Comparison of ENCODE assay signal across 21 cellular contexts in genomic region chr14:49909016-49909415, GRCh38. TPM values are rescaled to one million over a fixed set of nuclear protein-coding genes. Genes with fewer than 3 reads are reported as not detected.
DNase-seq lines count a peak whose midpoint lies in the region; ATAC-seq, FAIRE-seq and TF ChIP-seq lines count a peak whose summit lies in the region.
"Had no signal": no experiment of that assay in that cellular context is flagged by ENCODE, and none has a peak within 500 bp of the region (broad histone marks: within the 10 kb centered on the region; RNA-seq: fewer than 3 reads in every experiment).

No MANE protein-coding gene starts in this region.

- H3K27me3 Mint-ChIP-seq in osteocyte (ENCODE audit: unreplicated experiment) = no peaks in the 10 kb centered on the region
- no peaks in the 10 kb centered on the region for H3K27me3 Mint-ChIP-seq in activated CD4-positive, alpha-beta memory T cell treated with anti-CD3 and anti-CD28 coated beads for 36 hours
- H3K27me3 Mint-ChIP-seq: CD4-positive, alpha-beta memory T cell had no signal

- no peaks in the 10 kb centered on the region for H3K79me2 ChIP-seq in endothelial cell of umbilical vein (ENCODE audit: control insufficient read depth, insufficient read depth, low read length)

- no peak overlapping the region for H3K4me3 ChIP-seq in endothelial cell of umbilical vein (replicated peaks in 1 of 3; ENCODE audit: insufficient read depth in 1 of 3, low read depth in 1 of 3, low read length in 3 of 3)
- H3K4me3 ChIP-seq: GM23338, K562, Peyer's patch had no signal

- H3K27ac ChIP-seq in RWPE1 (peak overlapping the region; percentile 98), endothelial cell of umbilical vein (ENCODE audit: insufficient read depth, low read depth, low read length) (peak overlapping the region; percentile 96)
- H3K27ac ChIP-seq: Peyer's patch had no signal

- H4K20me1 ChIP-seq in endothelial cell of umbilical vein (replicated peaks; ENCODE audit: control insufficient read depth, extremely low read depth, insufficient read depth, low read length) = no peaks in the 10 kb centered on the region

- H3K27me3 ChIP-seq in endothelial cell of umbilical vein (ENCODE audit: control insufficient read depth in 2 of 2, insufficient read depth in 2 of 2, low read length in 2 of 2) = no peaks in the 10 kb centered on the region
- H3K27me3 ChIP-seq: BE2C, Peyer's patch had no signal

- TF ChIP-seq CTCF in RWPE1 (conservative IDR thresholded peaks at IDR 0.05; ENCODE audit: low read depth) (no peak), endothelial cell of umbilical vein (IDR thresholded peaks at IDR 0.05; ENCODE audit: extremely low read depth in 1 of 2, insufficient read depth in 1 of 2, low read depth in 1 of 2, low read length in 2 of 2) (no peak), osteocyte (IDR thresholded peaks at IDR 0.05) (no peak)

- H3K4me2 ChIP-seq in endothelial cell of umbilical vein (ENCODE audit: insufficient read depth, low read length) = no peak overlapping the region
- H3K4me2 ChIP-seq: GM23338 had no signal

- no peaks in the 10 kb centered on the region for H3K36me3 Mint-ChIP-seq in osteocyte (ENCODE audit: unreplicated experiment)
- H3K36me3 Mint-ChIP-seq in activated CD4-positive, alpha-beta memory T cell treated with anti-CD3 and anti-CD28 coated beads for 36 hours = peaks cover under 1% of the 10 kb centered on the region
- H3K36me3 Mint-ChIP-seq: CD4-positive, alpha-beta memory T cell had no signal

- peak overlapping the region; percentile 88 for H3K27ac Mint-ChIP-seq in osteocyte (ENCODE audit: unreplicated experiment)
- no peak overlapping the region for H3K27ac Mint-ChIP-seq in activated CD4-positive, alpha-beta memory T cell treated with anti-CD3 and anti-CD28 coated beads for 36 hours
- H3K27ac Mint-ChIP-seq: GM23338 had no signal

- BruUV-seq in endothelial cell of umbilical vein (replicated peaks; lab: Mats Ljungman, UMichigan) = no TSS peak

- no peak overlapping the region for H2AFZ ChIP-seq in endothelial cell of umbilical vein (ENCODE audit: low read depth, low read length)
- H2AFZ ChIP-seq: GM23338 had no signal

- no peaks in the 10 kb centered on the region for H3K9me3 ChIP-seq in endothelial cell of umbilical vein (replicated peaks; ENCODE audit: control insufficient read depth, insufficient read depth, low read length)
- H3K9me3 ChIP-seq: BE2C, Peyer's patch had no signal

- POLR2A ChIA-PET in RWPE1 (lab: Yijun Ruan, JAX; ENCODE audit: low non-redundant PET) (interaction anchor here (0.7 kb wide), 1 partner anchor 42 kb away, joined by 5 read pairs; no protein-coding TSS in a partner anchor), endothelial cell of umbilical vein (lab: Charles Lee) (no interaction called here)
- POLR2A ChIA-PET in activated CD4-positive, alpha-beta memory T cell treated with anti-CD3 and anti-CD28 coated beads for 36 hours (lab: Charles Lee) = interaction anchor here (1.1 kb wide), 2 partner anchors 11 to 152 kb away, joined by 3 read pairs; no protein-coding TSS in a partner anchor

- H3K4me1 ChIP-seq in endothelial cell of umbilical vein (ENCODE audit: control insufficient read depth, extremely low read depth, insufficient read depth, low read length) = peaks cover 36% of the 10 kb centered on the region
- H3K4me1 ChIP-seq: BE2C had no signal

- ATAC-seq in GM18519 (IDR thresholded peaks at IDR 0.05; ENCODE audit: low FRiP score, unreplicated experiment) = no peak
- ATAC-seq: GM23338, K562 had no signal

- CTCF ChIA-PET in RWPE1 (lab: Yijun Ruan, JAX) = no interaction called here
- CTCF ChIA-PET in endothelial cell of umbilical vein (lab: Charles Lee) = interaction anchor here (1.9 to 2.4 kb wide), 2 partner anchors 47 to 153 kb away, joined by 9 to 10 read pairs; no protein-coding TSS in a partner anchor
- CTCF ChIA-PET in activated CD4-positive, alpha-beta memory T cell treated with anti-CD3 and anti-CD28 coated beads for 36 hours (lab: Charles Lee) = no interaction called here

- peak; percentile 37 for FAIRE-seq in G401.6 (lab: Jason Lieb, UNC)
- no peak for FAIRE-seq in endothelial cell of umbilical vein (lab: Jason Lieb, UNC)
- FAIRE-seq: GM19239, K562 had no signal

- no peaks in the 10 kb centered on the region for H3K36me3 ChIP-seq in endothelial cell of umbilical vein (ENCODE audit: control insufficient read depth in 2 of 2, extremely low read depth in 1 of 2, insufficient read depth in 2 of 2, low read length in 2 of 2)
- H3K36me3 ChIP-seq: BE2C, Peyer's patch had no signal

- no peak for DNase-seq in RWPE1 (ENCODE audit: low spot score)
- no peak for DNase-seq in endothelial cell of umbilical vein (ENCODE audit: low read depth, low spot score)
- DNase-seq in osteocyte (ENCODE audit: extremely low spot score, unreplicated experiment) = no peak
- no peak for DNase-seq in activated CD4-positive, alpha-beta memory T cell treated with anti-CD3 and anti-CD28 coated beads for 36 hours
- DNase-seq in hypothalamus (lab: John Stamatoyannopoulos, UW) = no peak
- DNase-seq: BE2C; CD4-positive, alpha-beta memory T cell; DMS153; GF-D8; NCI-H1092 treated with DMSO at 0.1 percent for 48 hours; NCI-H146; NCI-H2029 treated with DMSO at 0.1 percent for 48 hours; NCI-H2171; NCI-H526; Peyer's patch; Right ventricle myocardium superior had no signal

- intact Hi-C loops in endothelial cell of umbilical vein (cut with micrococcal nuclease) = loop anchor here (2.0 kb wide), 1 partner anchor 16 kb away; the partner anchor contains the start of gene ARF6
- intact Hi-C loops in activated CD4-positive, alpha-beta memory T cell treated with anti-CD3 and anti-CD28 coated beads for 36 hours (cut with micrococcal nuclease) = no loop called here

- TF ChIP-seq POLR2A in endothelial cell of umbilical vein (IDR thresholded peaks at IDR 0.05; ENCODE audit: low read depth, low read length) = no peak

- H3K4me1 Mint-ChIP-seq in osteocyte (ENCODE audit: unreplicated experiment) = peaks cover 34% of the 10 kb centered on the region
- peaks cover 36% of the 10 kb centered on the region for H3K4me1 Mint-ChIP-seq in activated CD4-positive, alpha-beta memory T cell treated with anti-CD3 and anti-CD28 coated beads for 36 hours (ENCODE audit: low read depth)

- H3K9me3 Mint-ChIP-seq in osteocyte (ENCODE audit: unreplicated experiment) = no peaks in the 10 kb centered on the region
- no peaks in the 10 kb centered on the region for H3K9me3 Mint-ChIP-seq in activated CD4-positive, alpha-beta memory T cell treated with anti-CD3 and anti-CD28 coated beads for 36 hours
- H3K9me3 Mint-ChIP-seq: CD4-positive, alpha-beta memory T cell; GM23338 had no signal

- no peaks in the 10 kb centered on the region for H3K9me1 ChIP-seq in endothelial cell of umbilical vein (replicated peaks; ENCODE audit: control insufficient read depth, extremely low read depth, insufficient read depth, low read length)

- no peak overlapping the region for H3K9ac ChIP-seq in endothelial cell of umbilical vein (replicated peaks; ENCODE audit: extremely low read depth, insufficient read depth, low read length)

- dilution Hi-C loops in endothelial cell of umbilical vein (cut with MboI; ENCODE audit: extremely low pct_ligation_motif_present, low sequenced_read_pairs) = no loop called here

- no peak overlapping the region for H3K4me3 Mint-ChIP-seq in osteocyte (ENCODE audit: unreplicated experiment)
- H3K4me3 Mint-ChIP-seq in activated CD4-positive, alpha-beta memory T cell treated with anti-CD3 and anti-CD28 coated beads for 36 hours = no peak overlapping the region
- H3K4me3 Mint-ChIP-seq: GM23338 had no signal

TF ChIP-seq in endothelial cell of umbilical vein, 7 proteins besides CTCF, POLR2A, EP300 and RAD21:
- TF ChIP-seq MYC (IDR thresholded peaks at IDR 0.05; ENCODE audit: low read depth, low read length) = no peak
- TF ChIP-seq GATA2 (IDR thresholded peaks at IDR 0.05; ENCODE audit: insufficient read depth, insufficient read length, low read depth, low read length) = no peak
- TF ChIP-seq, protein P1, sequence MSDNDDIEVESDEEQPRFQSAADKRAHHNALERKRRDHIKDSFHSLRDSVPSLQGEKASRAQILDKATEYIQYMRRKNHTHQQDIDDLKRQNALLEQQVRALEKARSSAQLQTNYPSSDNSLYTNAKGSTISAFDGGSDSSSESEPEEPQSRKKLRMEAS (IDR thresholded peaks at IDR 0.05; ENCODE audit: insufficient read depth, insufficient read length) = no peak
- TF ChIP-seq JUN (IDR thresholded peaks at IDR 0.05; ENCODE audit: borderline replicate concordance, insufficient read depth, insufficient read length, low read depth) = no peak
- TF ChIP-seq POLR2AphosphoS5 (IDR thresholded peaks at IDR 0.05; ENCODE audit: insufficient read depth, low read depth, low read length) = no peak
- no peak for TF ChIP-seq FOS (IDR thresholded peaks at IDR 0.05; ENCODE audit: borderline replicate concordance, insufficient read depth, low read length)
- no peak for TF ChIP-seq EZH2 (IDR thresholded peaks at IDR 0.05; ENCODE audit: borderline replicate concordance, low read depth, low read length, severe bottlenecking)

RNA-seq across cellular contexts. Expression of gene ARF6, which starts 16.1 kb away (rescaled TPM):
- 73.2 and 73.6 TPM in 2 replicates for total RNA-seq in endothelial cell of umbilical vein
- 19.3 and 21.7 TPM in 2 replicates for polyA plus RNA-seq in endothelial cell of umbilical vein
- 24.9 and 25.7 TPM in 2 replicates for polyA plus RNA-seq in endothelial cell of umbilical vein (2011; cell fraction: cytosol; rRNA removed)
- polyA plus RNA-seq in endothelial cell of umbilical vein (2011; cell fraction: nucleus; rRNA removed) = 15.5 and 19.7 TPM in 2 replicates
- 32.3 and 43.2 TPM in 2 replicates for polyA plus RNA-seq in endothelial cell of umbilical vein (2012)
- 26.5 and 30.5 TPM in 2 replicates for polyA minus RNA-seq in endothelial cell of umbilical vein
- 17.2 TPM for polyA minus RNA-seq in endothelial cell of umbilical vein (2011; cell fraction: cytosol; rRNA and poly(A)+ RNA removed)
- polyA minus RNA-seq in endothelial cell of umbilical vein (2011; cell fraction: nucleus; rRNA and poly(A)+ RNA removed) = 13.5 and 14.0 TPM in 2 replicates
- total RNA-seq in osteocyte = 53.4 and 55.2 TPM in 2 replicates
- 100 to 1,000 TPM; 198 to 202 TPM for total RNA-seq in activated CD4-positive, alpha-beta memory T cell treated with anti-CD3 and anti-CD28 coated beads for 36 hours

RNA-seq across cellular contexts. Expression of gene NEMF, which starts 56.4 kb away (rescaled TPM):
- total RNA-seq in endothelial cell of umbilical vein (71.4 and 74.2 TPM in 2 replicates), osteocyte (61.4 and 71.3 TPM in 2 replicates)
- polyA plus RNA-seq in endothelial cell of umbilical vein = 7.9 and 12.2 TPM in 2 replicates
- polyA plus RNA-seq in endothelial cell of umbilical vein (2011; cell fraction: cytosol; rRNA removed) = 17.5 and 17.8 TPM in 2 replicates
- 71.5 and 92.8 TPM in 2 replicates for polyA plus RNA-seq in endothelial cell of umbilical vein (2011; cell fraction: nucleus; rRNA removed)
- 43.5 and 50.1 TPM in 2 replicates for polyA plus RNA-seq in endothelial cell of umbilical vein (2012)
- 71.1 and 72.7 TPM in 2 replicates for polyA minus RNA-seq in endothelial cell of umbilical vein
- polyA minus RNA-seq in endothelial cell of umbilical vein (2011; cell fraction: cytosol; rRNA and poly(A)+ RNA removed) = 17.4 TPM
- 137 and 138 TPM in 2 replicates for polyA minus RNA-seq in endothelial cell of umbilical vein (2011; cell fraction: nucleus; rRNA and poly(A)+ RNA removed)
- total RNA-seq in activated CD4-positive, alpha-beta memory T cell treated with anti-CD3 and anti-CD28 coated beads for 36 hours = 10 to 100 TPM; 63.6 to 71.0 TPM
